In the genomic region with DNA sequence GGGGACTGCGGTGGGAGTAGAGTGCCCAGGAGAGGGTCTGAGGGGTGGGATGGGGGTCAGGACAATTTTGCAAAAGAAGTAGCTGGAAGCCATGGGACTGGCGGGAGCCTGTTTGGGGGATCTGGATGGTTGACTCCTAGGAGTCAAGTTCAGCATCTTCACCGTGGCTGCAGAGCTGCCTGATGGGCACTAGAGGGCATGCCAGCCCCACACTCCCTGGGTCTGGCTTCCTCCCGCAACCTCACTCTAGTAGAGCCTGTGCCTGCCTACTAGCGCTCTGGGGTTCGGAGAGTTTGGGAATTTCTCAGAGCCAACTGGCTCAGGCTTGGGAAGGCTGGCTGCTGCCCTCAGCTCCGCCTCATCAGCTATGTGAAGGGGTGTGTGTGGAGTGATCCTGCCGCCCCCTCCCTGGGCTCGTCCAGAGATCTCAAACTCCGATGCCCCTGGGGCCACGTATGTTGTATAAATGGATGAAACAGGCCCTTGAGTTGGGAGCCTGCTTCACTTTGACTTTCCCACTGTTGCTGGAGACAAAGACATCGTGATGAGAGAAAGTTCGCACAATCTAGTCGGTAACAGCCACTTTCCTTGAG, we compare ENCODE assay signal across 9 cellular contexts. TPM values are rescaled to one million over a fixed set of nuclear protein-coding genes. Genes with fewer than 3 reads are reported as not detected.
DNase-seq lines count a peak whose midpoint lies in the region; ATAC-seq and TF ChIP-seq lines count a peak whose summit lies in the region.
"Had no signal": no experiment of that assay in that cellular context is flagged by ENCODE, and none has a peak within 500 bp of the region (broad histone marks: within the 10 kb centered on the region; RNA-seq: fewer than 3 reads in every experiment).

No MANE protein-coding gene starts in this region.

- no peak overlapping the region for H3K27ac ChIP-seq in OCI-LY1 (ENCODE audit: low read depth, low read length, poor library complexity, severe bottlenecking)
- no peak overlapping the region for H3K27ac ChIP-seq in naive thymus-derived CD4-positive, alpha-beta T cell (ENCODE audit: low read depth, low read length)
- H3K27ac ChIP-seq in stomach: peak overlapping the region in 2 of 5 donors; percentile 32 to 37

- H3K9ac ChIP-seq in OCI-LY1 (ENCODE audit: low read length): no peak overlapping the region

- peak; percentile 78 for TF ChIP-seq CTCF in OCI-LY1 (IDR thresholded peaks at IDR 0.05; ENCODE audit: low read length)
- TF ChIP-seq CTCF in epithelial cell of proximal tubule (conservative IDR thresholded peaks at IDR 0.05; ENCODE audit: low read depth, low read length): peak; percentile 83
- peak in 5 of 7 experiments; percentile 41 to 81 (median 69) for TF ChIP-seq CTCF in stomach (IDR thresholded peaks at IDR 0.05)

- no peaks in the 10 kb centered on the region for H3K79me2 ChIP-seq in OCI-LY1 (ENCODE audit: insufficient read depth, low read length)

- H3F3A ChIP-seq in OCI-LY1 (ENCODE audit: insufficient read depth, low read length): no peaks in the 10 kb centered on the region

- H3K9me2 ChIP-seq in OCI-LY1 (ENCODE audit: low read depth, low read length): no peaks in the 10 kb centered on the region

- peak; percentile 63 for DNase-seq in activated gamma-delta T cell treated with Interleukin-2 at 50 U/mL for 16 hours
- DNase-seq in activated gamma-delta T cell (lab: John Stamatoyannopoulos, UW): no peak
- DNase-seq in activated T-cell treated with anti-CD3 and anti-CD28 coated beads for 4 hours: peak; percentile 59
- DNase-seq in epithelial cell of proximal tubule (ENCODE audit: low read depth): no peak
- peak; percentile 44 to 67 (median 55) for DNase-seq in naive thymus-derived CD4-positive, alpha-beta T cell
- DNase-seq in stomach: peak; percentile 72

- peak; percentile 56 for ATAC-seq in HG03439 (IDR thresholded peaks at IDR 0.05; ENCODE audit: unreplicated experiment)
- ATAC-seq in naive thymus-derived CD4-positive, alpha-beta T cell: peak; percentile 83

- H3K4me1 Mint-ChIP-seq in naive thymus-derived CD4-positive, alpha-beta T cell: peaks cover 33 to 45% (median 41%) of the 10 kb centered on the region in 7 donors

- H3K36me3 ChIP-seq in OCI-LY1 (ENCODE audit: insufficient read depth, low read length): no peaks in the 10 kb centered on the region
- peaks cover 0 to 22% (median 0%) of the 10 kb centered on the region in 3 experiments for H3K36me3 ChIP-seq in naive thymus-derived CD4-positive, alpha-beta T cell (ENCODE audit: control insufficient read depth in 2 of 3, insufficient read depth in 3 of 3, low read length in 3 of 3)
- H3K36me3 ChIP-seq in stomach: peaks cover 0 to 48% (median 47%) of the 10 kb centered on the region in 4 donors

- intact Hi-C loops in naive thymus-derived CD4-positive, alpha-beta T cell (cut with micrococcal nuclease): loop anchor here (1.0 to 5.0 kb wide), 8 partner anchors 9 to 455 kb away; partner anchors contain the start of genes UNC5A (in 2 of the 2), CLTB (in 1 of the 2), TSPAN17 (in 1 of the 2) and ZNF346 (in 1 of the 2)
- intact Hi-C loops in stomach (cut with DNase I; ENCODE audit: low total_unique reads): no loop called here

- CTCF ChIA-PET in naive thymus-derived CD4-positive, alpha-beta T cell (lab: Charles Lee): interaction anchor here (0.6 to 1.5 kb wide), 8 partner anchors 9 to 929 kb away, joined by 3 to 5 read pairs (median 3); no protein-coding TSS in a partner anchor

- 49 to 73% (median 53%) methylated on average over 6 to 14 of the region's 14 CpGs for WGBS in stomach, 5 donors

- H3K4me2 ChIP-seq in OCI-LY1 (ENCODE audit: low read length): no peak overlapping the region

- H3K4me3 Mint-ChIP-seq in naive thymus-derived CD4-positive, alpha-beta T cell: peak overlapping the region; percentile 63 to 88 (median 82)

- no peaks in the 10 kb centered on the region for H3K9me3 ChIP-seq in OCI-LY1 (ENCODE audit: low read length)
- no peaks in the 10 kb centered on the region for H3K9me3 ChIP-seq in naive thymus-derived CD4-positive, alpha-beta T cell (ENCODE audit: control insufficient read depth in 2 of 3, low read length in 3 of 3)
- no peaks in the 10 kb centered on the region for H3K9me3 ChIP-seq in stomach

- no peak overlapping the region for H2AFZ ChIP-seq in OCI-LY1 (ENCODE audit: low read length)

- no peak for TF ChIP-seq EP300 in stomach (IDR thresholded peaks at IDR 0.05)

- H3K4me3 ChIP-seq in OCI-LY1 (ENCODE audit: low read depth, low read length, poor library complexity, severe bottlenecking) (no peak overlapping the region), epithelial cell of proximal tubule (ENCODE audit: low read depth, low read length) (no peak overlapping the region), stomach (no peak overlapping the region)
- peak overlapping the region; percentile 53 for H3K4me3 ChIP-seq in naive thymus-derived CD4-positive, alpha-beta T cell (ENCODE audit: low read length)

- no peaks in the 10 kb centered on the region for H3K9me3 Mint-ChIP-seq in naive thymus-derived CD4-positive, alpha-beta T cell

- H3K4me1 ChIP-seq in OCI-LY1 (ENCODE audit: insufficient read depth, low read length, severe bottlenecking) (no peaks in the 10 kb centered on the region), stomach (peaks cover 10 to 43% (median 28%) of the 10 kb centered on the region in 4 donors)
- peaks cover 31 to 34% of the 10 kb centered on the region in 2 donors for H3K4me1 ChIP-seq in naive thymus-derived CD4-positive, alpha-beta T cell (ENCODE audit: control insufficient read depth in 2 of 2, insufficient read depth in 2 of 2, low read length in 2 of 2)

- peaks cover 0 to 9% (median 6%) of the 10 kb centered on the region in 5 donors for H3K36me3 Mint-ChIP-seq in naive thymus-derived CD4-positive, alpha-beta T cell

- peak overlapping the region; percentile 5 to 94 (median 56) for H3K27ac Mint-ChIP-seq in naive thymus-derived CD4-positive, alpha-beta T cell

- TF ChIP-seq POLR2A in stomach (IDR thresholded peaks at IDR 0.05): no peak

- H4K20me1 ChIP-seq in OCI-LY1 (ENCODE audit: insufficient read depth, low read length): no peaks in the 10 kb centered on the region

- H3K27me3 ChIP-seq in OCI-LY1 (ENCODE audit: insufficient read depth, low read length): peaks cover 3% of the 10 kb centered on the region; the same call in 1 of the 2 replicates
- no peaks in the 10 kb centered on the region for H3K27me3 ChIP-seq in naive thymus-derived CD4-positive, alpha-beta T cell (ENCODE audit: control insufficient read depth in 2 of 2, insufficient read depth in 2 of 2, low read length in 2 of 2)
- peaks cover 0 to 20% (median 7%) of the 10 kb centered on the region in 3 donors for H3K27me3 ChIP-seq in stomach

- H3K27me3 Mint-ChIP-seq in naive thymus-derived CD4-positive, alpha-beta T cell: no peaks in the 10 kb centered on the region

- POLR2A ChIA-PET in naive thymus-derived CD4-positive, alpha-beta T cell (lab: Charles Lee): interaction anchor here (0.6 to 5.3 kb wide), 2 partner anchors 10 to 1015 kb away, joined by 5 to 36 read pairs; partner anchors contain the start of gene TSPAN17

RNA-seq across cellular contexts. Expression of gene TSPAN17, which starts 10.8 kb away (rescaled TPM):
- total RNA-seq in epithelial cell of proximal tubule (29.1 and 40.2 TPM in 2 replicates), stomach (10 to 100 TPM in 3 of 5 donors, 1 to 10 TPM in 2; 2.3 to 79.9 (median 19.0) TPM)
- total RNA-seq in naive thymus-derived CD4-positive, alpha-beta T cell: 10 to 100 TPM; 16.6 to 47.6 (median 21.1) TPM
- 10 to 100 TPM; 16.5 to 19.3 TPM for polyA plus RNA-seq in naive thymus-derived CD4-positive, alpha-beta T cell
- polyA plus RNA-seq in stomach: 10 to 100 TPM; 21.7 to 24.0 (median 21.8) TPM

RNA-seq across cellular contexts. Expression of gene EIF4E1B, which starts 27.6 kb away (rescaled TPM):
- not detected in 2 replicates for total RNA-seq in epithelial cell of proximal tubule
- total RNA-seq in naive thymus-derived CD4-positive, alpha-beta T cell: not detected
- polyA plus RNA-seq in naive thymus-derived CD4-positive, alpha-beta T cell: not detected
- total RNA-seq in stomach: not detected
- not detected for polyA plus RNA-seq in stomach
- total RNA-seq: subcutaneous adipose tissue had no signal

RNA-seq across cellular contexts. Expression of gene SNCB, which starts 27.8 kb away (rescaled TPM):
- total RNA-seq in epithelial cell of proximal tubule: 0.17 TPM in 1 of 2 replicates, not detected in the other
- total RNA-seq in naive thymus-derived CD4-positive, alpha-beta T cell: not detected
- not detected for polyA plus RNA-seq in naive thymus-derived CD4-positive, alpha-beta T cell
- not detected for total RNA-seq in stomach
- polyA plus RNA-seq in stomach: not detected
- total RNA-seq: subcutaneous adipose tissue had no signal

RNA-seq across cellular contexts. Expression of gene GPRIN1, which starts 48.1 kb away (rescaled TPM):
- total RNA-seq in epithelial cell of proximal tubule: 34.0 and 40.2 TPM in 2 replicates
- 1 to 10 TPM in 1 of 5 experiments, under 1 TPM in 3, not detected in 1; 0.08 to 2.3 (median 0.32) TPM for total RNA-seq in naive thymus-derived CD4-positive, alpha-beta T cell
- not detected for polyA plus RNA-seq in naive thymus-derived CD4-positive, alpha-beta T cell
- total RNA-seq in stomach: 1 to 10 TPM in 1 of 5 donors, under 1 TPM in 2, not detected in 2; 0.72 to 1.4 (median 0.92) TPM
- polyA plus RNA-seq in stomach: under 1 TPM; 0.30 to 0.46 (median 0.37) TPM

Comparison
In these comparisons a context has a peak if more than half of its experiments do, and no peak if none do; other contexts are left out.
1. DNase-seq: peak in activated gamma-delta T cell treated with Interleukin-2 at 50 U/mL for 16 hours (single experiment), activated T-cell treated with anti-CD3 and anti-CD28 coated beads for 4 hours (single experiment), naive thymus-derived CD4-positive, alpha-beta T cell (9 of 9) and stomach (single experiment); none in activated gamma-delta T cell (single experiment) and epithelial cell of proximal tubule (single experiment).
2. Peak in every context shown above with its lines, with median percentiles within 50 percentile points of each other: CTCF ChIP-seq.